ENCODE assay signal across 24 cellular contexts in the genomic region with DNA sequence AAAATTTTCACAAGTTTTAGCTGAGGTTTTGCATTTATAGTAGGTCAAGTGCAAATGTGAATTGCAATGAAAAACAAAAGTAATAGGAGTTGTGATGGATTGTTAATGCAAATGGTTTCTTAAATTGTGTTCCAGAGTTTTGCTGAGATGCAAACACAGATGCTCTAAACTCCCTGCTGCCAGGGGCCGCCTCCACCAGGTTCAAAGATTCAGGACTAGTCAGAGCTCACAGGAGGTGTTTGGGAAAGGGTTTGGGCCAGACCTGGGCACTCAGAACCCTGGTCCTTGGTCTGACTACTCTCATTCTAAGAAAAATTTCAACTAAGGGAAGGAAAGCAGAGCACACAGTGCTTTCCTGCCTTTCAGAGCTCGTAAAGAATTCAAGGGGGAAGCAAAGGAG.
"Had no signal": no experiment of that assay in that cellular context is flagged by ENCODE, and none has a peak within 500 bp of the region (broad histone marks: within the 10 kb centered on the region; RNA-seq: fewer than 3 reads in every experiment).

No MANE protein-coding gene starts in this region.

- DNase-seq: effector CD4-positive, alpha-beta T cell; endodermal cell; erythroblast; foreskin keratinocyte; head of caudate nucleus; kidney; left cardiac atrium; left ventricle myocardium inferior; lower lobe of right lung; mesenchymal stem cell; naive thymus-derived CD4-positive, alpha-beta T cell; nephron progenitor cell; psoas muscle; retina; stimulated activated CD4-positive, alpha-beta T cell treated with anti-CD3 and anti-CD28 coated beads, Interleukin-2, amount 100 ng/mL, for 24 hours; stimulated activated CD4-positive, alpha-beta T cell treated with anti-CD3 and anti-CD28 coated beads, Interleukin-4, amount 100 ng/mL, for 4 hours; stimulated activated naive CD4-positive, alpha-beta T cell; stomach; substantia nigra; transverse colon had no signal

- H3K27me3 Mint-ChIP-seq: naive thymus-derived CD4-positive, alpha-beta T cell had no signal

- ATAC-seq: foreskin keratinocyte; left cardiac atrium; lower lobe of right lung; naive thymus-derived CD4-positive, alpha-beta T cell; psoas muscle; sciatic nerve had no signal

- H3K4me3 Mint-ChIP-seq: endodermal cell; naive thymus-derived CD4-positive, alpha-beta T cell; nephron progenitor cell had no signal

- H3K27ac ChIP-seq: foreskin keratinocyte, hepatocyte, left ventricle myocardium inferior, lower lobe of right lung, neutrophil, psoas muscle, stomach, thoracic aorta, transverse colon had no signal

- H3K9me3 ChIP-seq: lower lobe of right lung, neutrophil, psoas muscle, thoracic aorta, transverse colon had no signal

- H3K27ac Mint-ChIP-seq: endodermal cell had no signal

- H3K79me2 ChIP-seq: hepatocyte had no signal

- H3K4me3 ChIP-seq: hepatocyte, left ventricle myocardium inferior, lower lobe of right lung, psoas muscle, stomach, thoracic aorta, transverse colon had no signal

- H3K4me1 ChIP-seq: left ventricle myocardium inferior, lower lobe of right lung, psoas muscle had no signal

- H2AFZ ChIP-seq: hepatocyte had no signal

- H3K36me3 ChIP-seq: left ventricle myocardium inferior, neutrophil, stomach, thoracic aorta, transverse colon had no signal

- H3K4me2 ChIP-seq: hepatocyte had no signal

- H3K27me3 ChIP-seq: foreskin keratinocyte, hepatocyte, neutrophil, stomach, transverse colon had no signal
